ENCODE assay signal across 24 cellular contexts in the genomic region with DNA sequence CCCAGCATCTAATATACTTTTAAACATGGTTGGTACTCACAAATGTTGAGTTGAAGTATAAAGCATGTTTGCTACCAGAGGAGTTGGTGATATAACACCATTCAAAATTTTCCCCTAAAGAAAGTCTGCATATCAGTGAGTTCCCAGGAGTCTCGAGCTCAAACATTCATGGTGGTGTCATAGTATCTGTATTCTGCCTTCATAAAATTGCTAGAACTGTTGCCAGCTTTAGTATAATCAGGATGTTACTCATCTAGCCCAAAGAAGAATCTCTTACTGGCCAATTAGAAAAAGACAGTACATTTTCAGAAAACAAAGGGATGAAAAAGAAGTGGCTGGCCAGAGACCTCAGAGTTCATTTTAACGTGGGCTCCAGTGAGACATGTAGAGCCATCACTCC.
"Had no signal": no experiment of that assay in that cellular context is flagged by ENCODE, and none has a peak within 500 bp of the region (broad histone marks: within the 10 kb centered on the region; RNA-seq: fewer than 3 reads in every experiment).

No MANE protein-coding gene starts in this region.

- H3K27ac ChIP-seq: epithelial cell of prostate, esophagus squamous epithelium, heart left ventricle, left ventricle myocardium inferior, neutrophil, right lobe of liver, testis, transverse colon had no signal

- ATAC-seq: activated CD8-positive, alpha-beta T cell treated with anti-CD3 and anti-CD28 coated beads for 36 hours; activated T-cell treated with anti-CD3 and anti-CD28 coated beads, Interleukin-2, amount 50 U/mL, for 4 hours; activated T-helper 17 cell treated with anti-CD3 and anti-CD28 coated beads, Interleukin-2, amount 50 U/mL, for 72 hours; heart left ventricle; right lobe of liver; stimulated activated naive CD8-positive, alpha-beta T cell treated with anti-CD3 and anti-CD28 coated beads, Interleukin-15, Interleukin-2, amounts not matched to agents 100 U/mL and 50 U/mL, for 24 hours had no signal

- H3K4me1 Mint-ChIP-seq: activated B cell treated with CpG ODN at 0.5 μM for 24 hours; activated T-helper 17 cell treated with anti-CD3 and anti-CD28 coated beads, Interleukin-2, amount 50 U/mL, for 72 hours had no signal

- H3K27me3 ChIP-seq: esophagus squamous epithelium, neutrophil, right lobe of liver, testis, transverse colon had no signal

- H3K4me3 ChIP-seq: esophagus squamous epithelium, heart left ventricle, left ventricle myocardium inferior, lung, right lobe of liver, testis, transverse colon had no signal

- DNase-seq: activated B cell treated with CpG ODN at 0.5 μM for 24 hours; activated CD4-positive, alpha-beta T cell treated with anti-CD3 and anti-CD28 coated beads, Interleukin-2, amount 50 U/mL, for 1 hour; activated CD8-positive, alpha-beta T cell treated with anti-CD3 and anti-CD28 coated beads for 36 hours; activated gamma-delta T cell treated with Interleukin-2 at 50 U/mL for 16 hours; activated naive CD4-positive, alpha-beta T cell treated with anti-CD3 and anti-CD28 coated beads, Interleukin-2, amount 50 U/mL, for 16 hours; activated T-cell treated with anti-CD3 and anti-CD28 coated beads, Interleukin-2, amount 50 U/mL, for 4 hours; amygdala; dermis blood vessel endothelial cell; effector CD4-positive, alpha-beta T cell; esophagus squamous epithelium; heart left ventricle; left ventricle myocardium inferior; nephron progenitor cell; right lobe of liver; stimulated activated CD4-positive, alpha-beta T cell treated with anti-CD3 and anti-CD28 coated beads, Interleukin-2, amount 100 ng/mL, for 48 hours; stimulated activated naive CD8-positive, alpha-beta T cell treated with anti-CD3 and anti-CD28 coated beads, Interleukin-15, Interleukin-2, amounts not matched to agents 100 U/mL and 50 U/mL, for 24 hours; T-helper 2 cell; testis; transverse colon had no signal

- H3K27ac Mint-ChIP-seq: activated B cell treated with CpG ODN at 0.5 μM for 24 hours; activated CD8-positive, alpha-beta T cell treated with anti-CD3 and anti-CD28 coated beads for 36 hours; activated T-helper 17 cell treated with anti-CD3 and anti-CD28 coated beads, Interleukin-2, amount 50 U/mL, for 72 hours; nephron progenitor cell; progenitor cell of endocrine pancreas had no signal

- H3K9me3 Mint-ChIP-seq: activated B cell treated with CpG ODN at 0.5 μM for 24 hours; activated CD8-positive, alpha-beta T cell treated with anti-CD3 and anti-CD28 coated beads for 36 hours; nephron progenitor cell had no signal

- H3K4me3 Mint-ChIP-seq: activated B cell treated with CpG ODN at 0.5 μM for 24 hours; activated CD8-positive, alpha-beta T cell treated with anti-CD3 and anti-CD28 coated beads for 36 hours; activated T-cell treated with anti-CD3 and anti-CD28 coated beads, Interleukin-2, amount 50 U/mL, for 4 hours; activated T-helper 17 cell treated with anti-CD3 and anti-CD28 coated beads, Interleukin-2, amount 50 U/mL, for 72 hours; nephron progenitor cell had no signal

- H3K9me3 ChIP-seq: esophagus squamous epithelium, heart left ventricle, left ventricle myocardium inferior, neutrophil, right lobe of liver, testis, transverse colon had no signal

- H3K36me3 ChIP-seq: esophagus squamous epithelium, heart left ventricle, left ventricle myocardium inferior, neutrophil, right lobe of liver, transverse colon had no signal

- H3K27me3 Mint-ChIP-seq: activated B cell treated with CpG ODN at 0.5 μM for 24 hours; activated T-helper 17 cell treated with anti-CD3 and anti-CD28 coated beads, Interleukin-2, amount 50 U/mL, for 72 hours had no signal

- H3K4me1 ChIP-seq: heart left ventricle, left ventricle myocardium inferior, right lobe of liver, testis, transverse colon had no signal
